Comparison of ENCODE assay signal across 19 cellular contexts in the genomic region with DNA sequence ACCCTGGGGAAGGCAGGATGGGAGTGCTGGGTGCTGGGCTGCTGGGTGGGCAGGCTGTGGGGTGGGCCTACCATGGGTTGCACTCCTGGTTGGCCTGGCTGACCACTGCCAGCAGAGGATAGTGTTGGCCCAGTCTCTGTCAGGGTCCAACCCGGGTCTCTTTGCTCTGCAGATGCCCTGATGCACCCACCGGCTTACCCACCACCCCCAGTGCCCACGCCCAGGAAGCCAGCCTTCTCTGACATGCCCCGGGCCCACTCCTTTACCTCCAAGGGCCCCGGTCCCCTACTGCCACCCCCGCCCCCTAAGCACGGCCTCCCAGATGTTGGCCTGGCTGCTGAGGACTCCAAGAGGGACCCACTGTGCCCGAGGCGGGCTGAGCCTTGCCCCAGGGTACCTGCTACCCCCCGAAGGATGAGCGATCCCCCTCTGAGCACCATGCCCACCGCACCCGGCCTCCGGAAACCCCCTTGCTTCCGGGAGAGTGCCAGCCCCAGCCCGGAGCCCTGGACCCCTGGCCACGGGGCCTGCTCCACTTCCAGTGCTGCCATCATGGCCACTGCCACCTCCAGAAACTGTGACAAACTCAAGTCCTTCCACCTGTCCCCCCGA. TPM values are rescaled to one million over a fixed set of nuclear protein-coding genes. Genes with fewer than 3 reads are reported as not detected.
A peak's percentile ranks its signal among the peaks of the same experiment; 100 is the strongest.
DNase-seq lines count a peak whose midpoint lies in the region; ATAC-seq and TF ChIP-seq lines count a peak whose summit lies in the region.
"Had no signal": no experiment of that assay in that cellular context is flagged by ENCODE, and none has a peak within 500 bp of the region (broad histone marks: within the 10 kb centered on the region; RNA-seq: fewer than 3 reads in every experiment).

No MANE protein-coding gene starts in this region.

- H3K9me3 ChIP-seq in CD8-positive, alpha-beta T cell (ENCODE audit: low read length), result no peaks in the 10 kb centered on the region
- H3K9me3 ChIP-seq in heart left ventricle, result no peaks in the 10 kb centered on the region
- H3K9me3 ChIP-seq in osteoblast (ENCODE audit: low read depth, low read length), result no peaks in the 10 kb centered on the region
- H3K9me3 ChIP-seq: neutrophil had no signal

- no peaks in the 10 kb centered on the region for H4K20me1 ChIP-seq in osteoblast (ENCODE audit: insufficient read depth, low read length)

- 94 to 96% (median 95%) methylated on average over 5 to 18 of the region's 18 CpGs for WGBS in heart left ventricle, 4 donors

- DNase-seq in activated CD8-positive, alpha-beta memory T cell treated with anti-CD3 and anti-CD28 coated beads, Interleukin-2, amount 50 U/mL, for 4 hours, result peak; percentile 10
- no peak for DNase-seq in activated CD8-positive, alpha-beta memory T cell treated with anti-CD3 and anti-CD28 coated beads for 24 hours
- DNase-seq in CD8-positive, alpha-beta T cell, result no peak
- peak in 4 of 5 donors; percentile 11 to 61 (median 16) for DNase-seq in heart left ventricle
- DNase-seq in osteoblast (ENCODE audit: insufficient read length, low spot score, missing footprints), result peak; percentile 9
- no peak for DNase-seq in activated CD4-positive, alpha-beta T cell treated with anti-CD3 and anti-CD28 coated beads for 36 hours
- DNase-seq: activated effector memory CD4-positive, alpha-beta T cell treated with Interleukin-2 at 50 U/mL for 16 hours; EL; GOT3; immature natural killer cell; NCI-H1092; NCI-H1930; NCI-H748 treated with DMSO at 0.1 percent for 48 hours had no signal

- no peak overlapping the region for H3K27ac ChIP-seq in CD8-positive, alpha-beta T cell (ENCODE audit: low read depth, low read length)
- H3K27ac ChIP-seq in heart left ventricle (no peak overlapping the region), osteoblast (ENCODE audit: low read depth, low read length) (no peak overlapping the region)
- H3K27ac ChIP-seq: cardiac muscle cell, neutrophil had no signal

- H3K27ac Mint-ChIP-seq in CD8-positive, alpha-beta T cell, result peak overlapping the region; percentile 66
- H3K27ac Mint-ChIP-seq in activated CD4-positive, alpha-beta T cell treated with anti-CD3 and anti-CD28 coated beads for 36 hours, result no peak overlapping the region
- H3K27ac Mint-ChIP-seq: type B pancreatic cell had no signal

- POLR2A ChIA-PET in CD8-positive, alpha-beta T cell (lab: Charles Lee), result no interaction called here
- POLR2A ChIA-PET in activated CD4-positive, alpha-beta T cell treated with anti-CD3 and anti-CD28 coated beads for 36 hours (lab: Charles Lee), result no interaction called here

- peaks cover 2% of the 10 kb centered on the region for H3K79me2 ChIP-seq in osteoblast (ENCODE audit: insufficient read depth, low read length)

- H3K4me1 ChIP-seq in CD8-positive, alpha-beta T cell (ENCODE audit: insufficient read depth, low read length), result peaks cover 7% of the 10 kb centered on the region
- peaks cover 0 to 17% (median 0%) of the 10 kb centered on the region in 12 donors for H3K4me1 ChIP-seq in heart left ventricle
- H3K4me1 ChIP-seq in osteoblast (ENCODE audit: insufficient read depth, low read length), result no peaks in the 10 kb centered on the region

- no peaks in the 10 kb centered on the region for H3K27me3 ChIP-seq in CD8-positive, alpha-beta T cell (ENCODE audit: insufficient read depth, low read length)
- H3K27me3 ChIP-seq in heart left ventricle, result no peaks in the 10 kb centered on the region
- H3K27me3 ChIP-seq in osteoblast (ENCODE audit: insufficient read depth, low read length), result no peaks in the 10 kb centered on the region
- H3K27me3 ChIP-seq: cardiac muscle cell, neutrophil had no signal

- intact Hi-C loops in CD8-positive, alpha-beta T cell (cut with DNase I, micrococcal nuclease), result no loop called here
- intact Hi-C loops in heart left ventricle (cut with DNase I), result no loop called here
- intact Hi-C loops in activated CD4-positive, alpha-beta T cell treated with anti-CD3 and anti-CD28 coated beads for 36 hours (cut with DNase I, micrococcal nuclease), result no loop called here

- peaks cover 66% of the 10 kb centered on the region for H3K36me3 Mint-ChIP-seq in CD8-positive, alpha-beta T cell
- peaks cover 37% of the 10 kb centered on the region for H3K36me3 Mint-ChIP-seq in activated CD4-positive, alpha-beta T cell treated with anti-CD3 and anti-CD28 coated beads for 36 hours (ENCODE audit: low read depth)

- no peak overlapping the region for H3K4me3 ChIP-seq in CD8-positive, alpha-beta T cell (ENCODE audit: low read depth, low read length)
- H3K4me3 ChIP-seq in heart left ventricle, result no peak overlapping the region
- H3K4me3 ChIP-seq in osteoblast (ENCODE audit: insufficient read depth, low read length), result no peak overlapping the region
- H3K4me3 ChIP-seq: cardiac muscle cell, lung had no signal

- H3K9me3 Mint-ChIP-seq in CD8-positive, alpha-beta T cell, result no peaks in the 10 kb centered on the region
- H3K9me3 Mint-ChIP-seq in activated CD4-positive, alpha-beta T cell treated with anti-CD3 and anti-CD28 coated beads for 36 hours (ENCODE audit: low read depth), result no peaks in the 10 kb centered on the region
- H3K9me3 Mint-ChIP-seq: type B pancreatic cell had no signal

- H3K36me3 ChIP-seq in CD8-positive, alpha-beta T cell (ENCODE audit: insufficient read depth, low read length), result peaks cover 27% of the 10 kb centered on the region
- H3K36me3 ChIP-seq in heart left ventricle, result peaks cover 0 to 94% (median 64%) of the 10 kb centered on the region in 9 donors
- peaks cover 46% of the 10 kb centered on the region for H3K36me3 ChIP-seq in osteoblast (ENCODE audit: insufficient read depth, low read length)
- H3K36me3 ChIP-seq: cardiac muscle cell had no signal

- peaks cover 9% of the 10 kb centered on the region for H3K4me1 Mint-ChIP-seq in CD8-positive, alpha-beta T cell (ENCODE audit: low read depth)
- H3K4me1 Mint-ChIP-seq in activated CD4-positive, alpha-beta T cell treated with anti-CD3 and anti-CD28 coated beads for 36 hours, result peaks cover 2% of the 10 kb centered on the region

- no peak for ATAC-seq in CD8-positive, alpha-beta T cell
- ATAC-seq in heart left ventricle (no peak), HG02763 (IDR thresholded peaks at IDR 0.05; ENCODE audit: unreplicated experiment) (no peak), HG02840 (IDR thresholded peaks at IDR 0.05; ENCODE audit: low FRiP score, unreplicated experiment) (no peak)
- no peak for ATAC-seq in activated CD4-positive, alpha-beta T cell treated with anti-CD3 and anti-CD28 coated beads for 36 hours

- no peak for TF ChIP-seq CTCF in CD8-positive, alpha-beta T cell (IDR thresholded peaks at IDR 0.05)
- TF ChIP-seq CTCF in heart left ventricle (IDR thresholded peaks at IDR 0.05) (no peak), osteoblast (IDR thresholded peaks at IDR 0.05; ENCODE audit: extremely low read depth, low read depth, low read length) (no peak)

- no peak overlapping the region for H3K4me2 ChIP-seq in osteoblast (ENCODE audit: insufficient read depth, low read length)

- H3K27me3 Mint-ChIP-seq in CD8-positive, alpha-beta T cell (ENCODE audit: low read depth), result no peaks in the 10 kb centered on the region
- no peaks in the 10 kb centered on the region for H3K27me3 Mint-ChIP-seq in activated CD4-positive, alpha-beta T cell treated with anti-CD3 and anti-CD28 coated beads for 36 hours
- H3K27me3 Mint-ChIP-seq: type B pancreatic cell had no signal

- no peak overlapping the region for H2AFZ ChIP-seq in osteoblast (ENCODE audit: low read length)

- CTCF ChIA-PET in CD8-positive, alpha-beta T cell (lab: Charles Lee), result no interaction called here
- CTCF ChIA-PET in activated CD4-positive, alpha-beta T cell treated with anti-CD3 and anti-CD28 coated beads for 36 hours (lab: Charles Lee), result no interaction called here

- TF ChIP-seq POLR2A in heart left ventricle (IDR thresholded peaks at IDR 0.05), result no peak

- H3K4me3 Mint-ChIP-seq in CD8-positive, alpha-beta T cell, result no peak overlapping the region
- no peak overlapping the region for H3K4me3 Mint-ChIP-seq in activated CD4-positive, alpha-beta T cell treated with anti-CD3 and anti-CD28 coated beads for 36 hours
- H3K4me3 Mint-ChIP-seq: immature natural killer cell, type B pancreatic cell had no signal

RNA-seq across cellular contexts. Expression of a gene that starts 14.2 kb away (rescaled TPM):
- 100 to 1,000 TPM; 129 TPM for total RNA-seq in CD8-positive, alpha-beta T cell
- total RNA-seq in heart left ventricle (100 to 1,000 TPM; 179 to 275 (median 215) TPM), osteoblast (200 and 204 TPM in 2 replicates)
- 100 to 1,000 TPM; 193 to 269 TPM for polyA plus RNA-seq in heart left ventricle
- total RNA-seq in activated CD4-positive, alpha-beta T cell treated with anti-CD3 and anti-CD28 coated beads for 36 hours, result 100 to 1,000 TPM; 196 to 206 TPM

RNA-seq across cellular contexts. Expression of a gene that starts 36.5 kb away (rescaled TPM):
- total RNA-seq in CD8-positive, alpha-beta T cell, result 10 to 100 TPM; 22.4 to 24.8 TPM
- total RNA-seq in heart left ventricle (10 to 100 TPM; 10.4 to 70.2 (median 23.5) TPM), osteoblast (26.4 and 28.0 TPM in 2 replicates)
- polyA plus RNA-seq in heart left ventricle, result 10 to 100 TPM; 17.1 to 24.5 TPM
- 10 to 100 TPM; 63.3 to 68.3 TPM for total RNA-seq in activated CD4-positive, alpha-beta T cell treated with anti-CD3 and anti-CD28 coated beads for 36 hours

Comparison
In these comparisons a context has a peak if more than half of its experiments do, and no peak if none do; other contexts are left out.
1. DNase-seq: peak in activated CD8-positive, alpha-beta memory T cell treated with anti-CD3 and anti-CD28 coated beads, Interleukin-2, amount 50 U/mL, for 4 hours (single experiment), heart left ventricle (4 of 5) and osteoblast (single experiment); none in activated CD8-positive, alpha-beta memory T cell treated with anti-CD3 and anti-CD28 coated beads for 24 hours (single experiment), CD8-positive, alpha-beta T cell (0 of 7) and activated CD4-positive, alpha-beta T cell treated with anti-CD3 and anti-CD28 coated beads for 36 hours (single experiment).